In genomic region chr10:88095291-88095721, GRCh38 we compare ENCODE assay signal across 19 cellular contexts.
A peak's percentile ranks its signal among the peaks of the same experiment; 100 is the strongest.
DNase-seq lines count a peak whose midpoint lies in the region; TF ChIP-seq lines count a peak whose summit lies in the region.
"Had no signal": no experiment of that assay in that cellular context is flagged by ENCODE, and none has a peak within 500 bp of the region (broad histone marks: within the 10 kb centered on the region; RNA-seq: fewer than 3 reads in every experiment).

No MANE protein-coding gene starts in this region.

- 27% methylated on average over 4 of the region's 4 CpGs for WGBS in liver

- H3K9ac ChIP-seq in liver (ENCODE audit: low read depth in 1 of 2, low read length in 2 of 2), result no peak overlapping the region

- peak overlapping the region; percentile 21; the same call in 1 of the 2 replicates for H3K4me3 Mint-ChIP-seq in HFFc6
- H3K4me3 Mint-ChIP-seq: activated naive CD8-positive, alpha-beta T cell; naive thymus-derived CD4-positive, alpha-beta T cell had no signal

- DNase-seq in AG08395 (ENCODE audit: low spot score), result peak; percentile 52
- peak; percentile 78 for DNase-seq in HFFc6
- DNase-seq in epithelial cell of esophagus (ENCODE audit: low read depth), result peak; percentile 91
- no peak for DNase-seq in GM13977 (ENCODE audit: low spot score)
- DNase-seq in NCI-H748 (lab: John Stamatoyannopoulos, UW; ENCODE audit: unreplicated experiment), result no peak
- DNase-seq in NCI-H1105 treated with DMSO at 0.1 percent for 48 hours (lab: John Stamatoyannopoulos, UW), result no peak
- DNase-seq in NCI-H82 treated with DMSO at 0.1 percent for 48 hours (lab: John Stamatoyannopoulos, UW; ENCODE audit: unreplicated experiment), result no peak
- DNase-seq: activated CD4-positive, alpha-beta T cell treated with anti-CD3 and anti-CD28 coated beads for 48 hours; activated T-cell treated with anti-CD3 and anti-CD28 coated beads for 4 hours; Calu3; cerebellar nuclear complex; hippocampal formation; left ventricle myocardium inferior; naive thymus-derived CD4-positive, alpha-beta T cell; SHP77 treated with DMSO at 0.1 percent for 48 hours; stimulated activated CD4-positive, alpha-beta T cell treated with anti-CD3 and anti-CD28 coated beads, Interleukin-1b, Interleukin-23, amount 100 ng/mL, for 48 hours had no signal

- no peaks in the 10 kb centered on the region for H3K27me3 Mint-ChIP-seq in HFFc6 (ENCODE audit: insufficient read depth)
- H3K27me3 Mint-ChIP-seq: activated naive CD8-positive, alpha-beta T cell had no signal

- H3K27me3 ChIP-seq in liver (ENCODE audit: control insufficient read depth in 4 of 4, insufficient read depth in 4 of 4, low read length in 3 of 4), result no peaks in the 10 kb centered on the region

- no peaks in the 10 kb centered on the region for H3K36me3 Mint-ChIP-seq in HFFc6 (ENCODE audit: low read depth)

- H3K27ac ChIP-seq in liver (ENCODE audit: low read depth in 1 of 2, low read length in 2 of 2), result peak overlapping the region; percentile 72 to 75
- H3K27ac ChIP-seq: left ventricle myocardium inferior, thoracic aorta had no signal

- in situ Hi-C loops in GM13977 (cut with MboI; ENCODE audit: low pct_unique_long_range_greater_than_20kb, low sequenced_read_pairs, unreplicated experiment), result no loop called here

- H3K4me3 ChIP-seq in epithelial cell of esophagus (ENCODE audit: low read length) (no peak overlapping the region), liver (ENCODE audit: low read depth in 1 of 3, low read length in 3 of 3) (no peak overlapping the region)
- H3K4me3 ChIP-seq: left ventricle myocardium inferior, thoracic aorta had no signal

- no peak for TF ChIP-seq RAD21 in liver (IDR thresholded peaks at IDR 0.05)

- no peaks in the 10 kb centered on the region for H3K36me3 ChIP-seq in liver (ENCODE audit: control insufficient read depth in 4 of 4, insufficient read depth in 3 of 4, low read depth in 1 of 4, low read length in 3 of 4)
- H3K36me3 ChIP-seq: left ventricle myocardium inferior, thoracic aorta had no signal

- TF ChIP-seq CTCF in HFFc6 (IDR thresholded peaks at IDR 0.05) (no peak), epithelial cell of esophagus (IDR thresholded peaks at IDR 0.05; ENCODE audit: insufficient read depth, low read depth, low read length, missing control alignments) (no peak), liver (IDR thresholded peaks at IDR 0.05; ENCODE audit: low read depth, low read length, missing input control) (no peak), GM13977 (IDR thresholded peaks at IDR 0.05; ENCODE audit: extremely low read depth, insufficient read depth, missing control alignments) (no peak)

- no peak overlapping the region for H3K27ac Mint-ChIP-seq in HFFc6
- H3K27ac Mint-ChIP-seq: activated naive CD8-positive, alpha-beta T cell had no signal

- peaks cover 2 to 28% (median 11%) of the 10 kb centered on the region in 4 donors for H3K4me1 ChIP-seq in liver (ENCODE audit: control insufficient read depth in 4 of 4, insufficient read depth in 4 of 4, low read length in 3 of 4)

- no peaks in the 10 kb centered on the region for H3K9me3 ChIP-seq in liver (ENCODE audit: control insufficient read depth in 4 of 4, low read length in 3 of 4)
- H3K9me3 ChIP-seq: left ventricle myocardium inferior, thoracic aorta had no signal

- peaks cover 26% of the 10 kb centered on the region for H3K4me1 Mint-ChIP-seq in HFFc6 (ENCODE audit: low read depth)

- H3K9me3 Mint-ChIP-seq in HFFc6, result no peaks in the 10 kb centered on the region

TF ChIP-seq in liver, 16 proteins besides CTCF, POLR2A, EP300 and RAD21:
- no peak for TF ChIP-seq EGR1 (IDR thresholded peaks at IDR 0.05; ENCODE audit: low read depth in 2 of 2)

Comparison
In these comparisons a context has a peak if more than half of its experiments do, and no peak if none do; other contexts are left out.
1. DNase-seq: peak in AG08395 (single experiment), HFFc6 (single experiment) and epithelial cell of esophagus (single experiment); none in GM13977 (single experiment), NCI-H748 (single experiment), NCI-H1105 treated with DMSO at 0.1 percent for 48 hours (single experiment) and NCI-H82 treated with DMSO at 0.1 percent for 48 hours (single experiment).